35 cellular contexts compared by ENCODE assay signal in the genomic region with DNA sequence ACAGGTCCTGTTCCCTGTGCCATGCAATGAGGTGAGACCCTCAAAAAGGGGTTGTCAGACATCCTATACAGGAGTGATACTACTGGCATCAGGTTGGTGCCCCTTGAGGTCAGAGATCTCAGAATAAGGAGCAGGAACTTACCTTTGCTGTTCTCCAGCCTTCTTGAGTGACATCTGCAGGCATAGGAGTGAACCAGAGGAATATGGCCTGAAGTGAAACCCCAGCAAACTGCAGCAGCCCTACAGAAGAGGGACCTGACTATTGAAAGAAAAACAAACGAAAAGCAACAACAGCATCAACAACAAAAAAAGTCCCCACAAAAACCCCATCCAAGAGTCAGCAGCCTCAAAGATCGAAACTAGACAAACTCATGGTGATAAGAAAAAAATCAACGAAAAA.
"Had no signal": no experiment of that assay in that cellular context is flagged by ENCODE, and none has a peak within 500 bp of the region (broad histone marks: within the 10 kb centered on the region; RNA-seq: fewer than 3 reads in every experiment).

No MANE protein-coding gene starts in this region.

- H3K27me3 ChIP-seq: MG63 had no signal

- H3K36me3 ChIP-seq: MG63 had no signal

- H3K4me3 ChIP-seq: MG63 had no signal

- DNase-seq: Kasumi-1, MG63, MM.1S, MV-4-11, NCI-H1048, NCI-H1092, NCI-H1092 treated with DMSO at 0.1 percent for 48 hours, NCI-H1105, NCI-H1105 treated with DMSO at 0.1 percent for 48 hours, NCI-H1417, NCI-H1417 treated with DMSO at 0.1 percent for 48 hours, NCI-H1436, NCI-H1436 treated with DMSO at 0.1 percent for 48 hours, NCI-H146, NCI-H1694, NCI-H1694 treated with DMSO at 0.1 percent for 48 hours, NCI-H187, NCI-H187 treated with DMSO at 0.1 percent for 48 hours, NCI-H1930, NCI-H2029, NCI-H2029 treated with DMSO at 0.1 percent for 48 hours, NCI-H2081, NCI-H2081 treated with DMSO at 0.1 percent for 48 hours, NCI-H2107, NCI-H2171, NCI-H2171 treated with DMSO at 0.1 percent for 48 hours, NCI-H2227 treated with DMSO at 0.1 percent for 48 hours, NCI-H226, NCI-H345, NCI-H446, NCI-H510A, NCI-H510A treated with DMSO at 0.1 percent for 48 hours, NCI-H524, NCI-H524 treated with DMSO at 0.1 percent for 48 hours, NCI-H526 had no signal
